1 cellular context compared by ENCODE assay signal in the genomic region with DNA sequence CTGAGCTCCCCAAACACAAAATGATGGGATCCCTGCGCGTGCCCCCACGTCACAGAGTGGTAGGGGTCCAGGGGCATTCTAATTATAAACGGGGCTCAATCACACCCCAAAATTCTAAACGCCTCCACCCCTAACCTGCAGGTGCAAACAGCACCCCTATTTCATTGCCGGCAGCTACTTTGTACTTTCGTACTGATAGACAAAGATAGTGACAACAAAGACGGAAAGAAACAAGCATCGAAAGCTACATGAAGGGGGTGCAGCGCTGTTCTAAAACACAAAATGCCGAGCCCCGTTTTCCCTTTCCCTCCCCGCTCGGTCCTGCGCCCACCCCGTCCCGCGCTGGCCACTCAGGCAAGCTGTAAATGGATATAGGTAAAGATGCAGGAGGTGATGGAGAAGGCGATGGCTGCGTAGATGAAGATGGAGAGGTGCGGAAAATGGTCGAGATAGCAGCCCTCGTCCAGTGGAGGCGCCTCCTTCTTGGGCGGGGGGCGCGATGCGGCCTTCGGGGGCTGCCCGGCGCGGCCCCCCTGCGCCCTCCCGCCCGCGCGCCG.
A peak's percentile ranks its signal among the peaks of the same experiment; 100 is the strongest.
TF ChIP-seq lines count a peak whose summit lies in the region.

No MANE protein-coding gene starts in this region.

TF ChIP-seq in H1, 55 proteins besides CTCF, POLR2A, EP300 and RAD21:
- TF ChIP-seq TCF12 (IDR thresholded peaks at IDR 0.05; ENCODE audit: low read depth, low read length): no peak
- TF ChIP-seq KDM5A (IDR thresholded peaks at IDR 0.05; ENCODE audit: low read length): no peak
- TF ChIP-seq EZH2 (IDR thresholded peaks at IDR 0.05; ENCODE audit: low read depth, low read length, severe bottlenecking): peak; percentile 45
- 0 out of 4 replicates have a peak, but pooled peaks of 1 of the 2 experiments have one; percentile 26 for TF ChIP-seq SIN3A (conservative IDR thresholded peaks at IDR 0.05 in 1 of 2, IDR thresholded peaks at IDR 0.05 in 1 of 2; ENCODE audit: low read depth in 1 of 2, low read length in 2 of 2)
- TF ChIP-seq EGR1 (IDR thresholded peaks at IDR 0.05; ENCODE audit: borderline replicate concordance, low read depth, low read length): no peak
- no peak; the same call in 1 of the 2 replicates for TF ChIP-seq E2F6 (IDR thresholded peaks at IDR 0.05)
- TF ChIP-seq KDM4A (IDR thresholded peaks at IDR 0.05; ENCODE audit: low read depth, low read length, severe bottlenecking): peak; percentile 71
- no peak for TF ChIP-seq SP4 (IDR thresholded peaks at IDR 0.05; ENCODE audit: low read length)
- 0 out of 2 replicates have a peak, but pooled peaks have one; percentile 3 for TF ChIP-seq POLR2AphosphoS5 (IDR thresholded peaks at IDR 0.05; ENCODE audit: low read depth, low read length)
